In genomic region chr4:95170176-95170575, GRCh38 we compare ENCODE assay signal across 23 cellular contexts.
"Had no signal": no experiment of that assay in that cellular context is flagged by ENCODE, and none has a peak within 500 bp of the region (broad histone marks: within the 10 kb centered on the region; RNA-seq: fewer than 3 reads in every experiment).

No MANE protein-coding gene starts in this region.

- H3K4me1 Mint-ChIP-seq: central memory CD8-positive, alpha-beta T cell; WTC11 had no signal

- H3K36me3 ChIP-seq: brain microvascular endothelial cell, ovary, suprapubic skin had no signal

- H3K27ac Mint-ChIP-seq: activated CD4-positive, alpha-beta T cell treated with anti-CD3 and anti-CD28 coated beads for 36 hours; activated naive CD8-positive, alpha-beta T cell; T-helper 2 cell treated with Interferon-gamma antibody and Interleukin-4, amounts not matched to agents 5 μg/mL and 100 μg/mL, for 36 hours; type B pancreatic cell; WTC11 had no signal

- H3K79me2 ChIP-seq: hepatocyte had no signal

- H3K4me3 ChIP-seq: hepatocyte, ovary, suprapubic skin had no signal

- H3K9me3 Mint-ChIP-seq: T-helper 2 cell treated with Interferon-gamma antibody and Interleukin-4, amounts not matched to agents 5 μg/mL and 100 μg/mL, for 36 hours; type B pancreatic cell had no signal

- ATAC-seq: activated CD4-positive, alpha-beta T cell treated with anti-CD3 and anti-CD28 coated beads for 36 hours; esophagus mucosa; left lobe of liver; stimulated activated naive CD8-positive, alpha-beta T cell treated with anti-CD3 and anti-CD28 coated beads, Interleukin-15, Interleukin-2, amounts not matched to agents 100 U/mL and 50 U/mL, for 24 hours; WTC11 had no signal

- H3K4me2 ChIP-seq: hepatocyte, SK-N-SH had no signal

- H3K9me3 ChIP-seq: ovary, SK-N-SH, suprapubic skin had no signal

- DNase-seq: activated CD4-positive, alpha-beta T cell treated with anti-CD3 and anti-CD28 coated beads for 36 hours; activated CD4-positive, alpha-beta T cell treated with anti-CD3 and anti-CD28 coated beads, Interleukin-2, amount 50 U/mL, for 48 hours; aorta; brain microvascular endothelial cell; cortex of kidney; effector CD4-positive, alpha-beta T cell; midbrain; ovary; retina; SK-N-SH; stimulated activated CD4-positive, alpha-beta T cell treated with anti-CD3 and anti-CD28 coated beads, Interleukin-12 subunit alpha, Interleukin-12 subunit beta, amount 100 ng/mL, for 4 hours; stimulated activated CD4-positive, alpha-beta T cell treated with anti-CD3 and anti-CD28 coated beads, Interleukin-2, amount 100 ng/mL, for 24 hours; stimulated activated naive CD8-positive, alpha-beta T cell treated with anti-CD3 and anti-CD28 coated beads, Interleukin-15, Interleukin-2, amounts not matched to agents 100 U/mL and 50 U/mL, for 24 hours had no signal

- H3K4me3 Mint-ChIP-seq: activated CD4-positive, alpha-beta T cell treated with anti-CD3 and anti-CD28 coated beads for 36 hours; activated naive CD8-positive, alpha-beta T cell; central memory CD8-positive, alpha-beta T cell; T-helper 2 cell treated with Interferon-gamma antibody and Interleukin-4, amounts not matched to agents 5 μg/mL and 100 μg/mL, for 36 hours; type B pancreatic cell; WTC11 had no signal

- H3K9ac ChIP-seq: SK-N-SH had no signal

- H3K27me3 Mint-ChIP-seq: activated CD4-positive, alpha-beta T cell treated with anti-CD3 and anti-CD28 coated beads for 36 hours; activated naive CD8-positive, alpha-beta T cell; central memory CD8-positive, alpha-beta T cell had no signal

- FAIRE-seq: keratinocyte had no signal

- H2AFZ ChIP-seq: hepatocyte had no signal

- H3K27me3 ChIP-seq: brain microvascular endothelial cell, hepatocyte, ovary, suprapubic skin had no signal

- H3K27ac ChIP-seq: brain microvascular endothelial cell, hepatocyte, ovary, suprapubic skin had no signal

- H3K4me1 ChIP-seq: suprapubic skin had no signal

- H3K36me3 Mint-ChIP-seq: activated naive CD8-positive, alpha-beta T cell had no signal
